8 cellular contexts compared by ENCODE assay signal in the genomic region with DNA sequence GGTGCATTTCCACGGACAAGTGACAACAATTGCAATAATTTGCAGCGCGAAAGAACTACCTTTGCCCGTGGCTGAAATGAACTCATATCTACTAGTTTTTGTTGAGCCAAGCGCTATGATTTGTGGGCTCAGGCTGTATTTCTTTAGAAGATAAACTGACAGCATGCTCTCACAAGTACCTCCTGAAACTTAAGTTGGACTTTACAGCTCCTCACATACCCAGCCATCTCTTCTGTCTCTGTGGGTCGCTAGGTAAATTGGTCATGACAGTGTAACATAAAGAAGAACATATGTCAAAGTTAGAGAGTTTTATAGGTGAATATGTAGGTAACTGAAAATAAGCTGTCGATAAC. TPM values are rescaled to one million over a fixed set of nuclear protein-coding genes. Genes with fewer than 3 reads are reported as not detected.
DNase-seq lines count a peak whose midpoint lies in the region; ATAC-seq, FAIRE-seq and TF ChIP-seq lines count a peak whose summit lies in the region.

No MANE protein-coding gene starts in this region.

- no peaks in the 10 kb centered on the region for H3K9me2 ChIP-seq in PC-3 (replicated peaks; ENCODE audit: low read length)

- FAIRE-seq in endothelial cell of umbilical vein (lab: Jason Lieb, UNC), result no peak

- H3K4me1 ChIP-seq in PC-3 (ENCODE audit: insufficient read depth, low read length) (peaks cover 8% of the 10 kb centered on the region; the same call in 1 of the 2 replicates), endothelial cell of umbilical vein (ENCODE audit: control insufficient read depth, extremely low read depth, insufficient read depth, low read length) (peaks cover 5% of the 10 kb centered on the region), osteoblast (ENCODE audit: insufficient read depth, low read length) (peaks cover 12% of the 10 kb centered on the region)

- DNase-seq in PC-3, result no peak
- DNase-seq in endothelial cell of umbilical vein (ENCODE audit: low read depth, low spot score), result no peak
- no peak for DNase-seq in osteoblast (ENCODE audit: insufficient read length, low spot score, missing footprints)
- no peak for DNase-seq in GF-D8 (lab: John Stamatoyannopoulos, UW)
- DNase-seq in ureter (ENCODE audit: low spot score), result no peak

- H3K27ac ChIP-seq in C4-2B (peak overlapping the region; percentile 82), PC-3 (ENCODE audit: low read length) (no peak overlapping the region), endothelial cell of umbilical vein (ENCODE audit: insufficient read depth, low read depth, low read length) (no peak overlapping the region), osteoblast (ENCODE audit: low read depth, low read length) (no peak overlapping the region)

- intact Hi-C loops in PC-3 (cut with micrococcal nuclease) (no loop called here), endothelial cell of umbilical vein (cut with micrococcal nuclease) (no loop called here)

- TF ChIP-seq CTCF in C4-2B (conservative IDR thresholded peaks at IDR 0.05) (no peak), PC-3 (conservative IDR thresholded peaks at IDR 0.05; ENCODE audit: low read depth, low read length) (no peak), endothelial cell of umbilical vein (IDR thresholded peaks at IDR 0.05; ENCODE audit: extremely low read depth in 1 of 2, insufficient read depth in 1 of 2, low read depth in 1 of 2, low read length in 2 of 2) (no peak), osteoblast (IDR thresholded peaks at IDR 0.05; ENCODE audit: extremely low read depth, low read depth, low read length) (no peak)

- peak overlapping the region; percentile 83 for H3K9ac ChIP-seq in PC-3 (ENCODE audit: low read length)
- peak overlapping the region; percentile 71 for H3K9ac ChIP-seq in endothelial cell of umbilical vein (replicated peaks; ENCODE audit: extremely low read depth, insufficient read depth, low read length)

- peak overlapping the region; percentile 99 for H2AFZ ChIP-seq in PC-3 (ENCODE audit: low read length)
- peak overlapping the region; percentile 99 for H2AFZ ChIP-seq in endothelial cell of umbilical vein (ENCODE audit: low read depth, low read length)
- peak overlapping the region; percentile 93 for H2AFZ ChIP-seq in osteoblast (ENCODE audit: low read length)

- CTCF ChIA-PET in PC-3 (lab: Charles Lee) (no interaction called here), endothelial cell of umbilical vein (lab: Charles Lee) (interaction anchor here (0.6 to 1.5 kb wide), 2 partner anchors 44 to 1120 kb away, joined by 3 to 4 read pairs; no protein-coding TSS in a partner anchor)

- dilution Hi-C loops in endothelial cell of umbilical vein (cut with MboI; ENCODE audit: extremely low pct_ligation_motif_present, low sequenced_read_pairs), result no loop called here

- BruUV-seq in PC-3 (replicated peaks; lab: Mats Ljungman, UMichigan) (TSS peak; percentile 45), endothelial cell of umbilical vein (replicated peaks; lab: Mats Ljungman, UMichigan) (TSS peak; percentile 16)

- ATAC-seq in GM21447 (IDR thresholded peaks at IDR 0.05; ENCODE audit: unreplicated experiment) (peak; percentile 16), PC-3 (peak; percentile 24), GM21423 (IDR thresholded peaks at IDR 0.05; ENCODE audit: unreplicated experiment) (no peak)

- H3F3A ChIP-seq in PC-3 (ENCODE audit: low read length, unreplicated experiment), result no peaks in the 10 kb centered on the region

- POLR2A ChIA-PET in PC-3 (lab: Charles Lee; ENCODE audit: unreplicated experiment) (no interaction called here), endothelial cell of umbilical vein (lab: Charles Lee) (no interaction called here)

- no peaks in the 10 kb centered on the region for H3K27me3 ChIP-seq in PC-3 (ENCODE audit: low read length)
- no peaks in the 10 kb centered on the region for H3K27me3 ChIP-seq in endothelial cell of umbilical vein (ENCODE audit: control insufficient read depth in 2 of 2, insufficient read depth in 2 of 2, low read length in 2 of 2)
- H3K27me3 ChIP-seq in osteoblast (ENCODE audit: insufficient read depth, low read length), result no peaks in the 10 kb centered on the region

- H3K4me2 ChIP-seq in PC-3 (ENCODE audit: low read length) (peak overlapping the region; percentile 94), endothelial cell of umbilical vein (ENCODE audit: insufficient read depth, low read length) (peak overlapping the region; percentile 70), osteoblast (ENCODE audit: insufficient read depth, low read length) (peak overlapping the region; percentile 91)

- H3K4me3 ChIP-seq in PC-3 (ENCODE audit: low read length), result peak overlapping the region; percentile 98
- peak overlapping the region; percentile 75 to 99 (median 92) for H3K4me3 ChIP-seq in endothelial cell of umbilical vein (replicated peaks in 1 of 3; ENCODE audit: insufficient read depth in 1 of 3, low read depth in 1 of 3, low read length in 3 of 3)
- peak overlapping the region; percentile 89 for H3K4me3 ChIP-seq in osteoblast (ENCODE audit: insufficient read depth, low read length)

- no peaks in the 10 kb centered on the region for H3K9me3 ChIP-seq in PC-3 (ENCODE audit: low read length)
- no peaks in the 10 kb centered on the region for H3K9me3 ChIP-seq in endothelial cell of umbilical vein (replicated peaks; ENCODE audit: control insufficient read depth, insufficient read depth, low read length)
- H3K9me3 ChIP-seq in osteoblast (ENCODE audit: low read depth, low read length), result no peaks in the 10 kb centered on the region

- H3K36me3 ChIP-seq in PC-3 (ENCODE audit: low read depth, low read length) (no peaks in the 10 kb centered on the region), endothelial cell of umbilical vein (ENCODE audit: control insufficient read depth in 2 of 2, extremely low read depth in 1 of 2, insufficient read depth in 2 of 2, low read length in 2 of 2) (peaks cover 0 to 6% of the 10 kb centered on the region in 2 experiments), osteoblast (ENCODE audit: insufficient read depth, low read length) (peaks cover 13% of the 10 kb centered on the region)

- H3K79me2 ChIP-seq in PC-3 (ENCODE audit: low read length), result peaks cover 22% of the 10 kb centered on the region
- peaks cover 6% of the 10 kb centered on the region for H3K79me2 ChIP-seq in endothelial cell of umbilical vein (ENCODE audit: control insufficient read depth, insufficient read depth, low read length)
- peaks cover 41% of the 10 kb centered on the region for H3K79me2 ChIP-seq in osteoblast (ENCODE audit: insufficient read depth, low read length)

- H4K20me1 ChIP-seq in PC-3 (ENCODE audit: low read length) (no peaks in the 10 kb centered on the region), endothelial cell of umbilical vein (replicated peaks; ENCODE audit: control insufficient read depth, extremely low read depth, insufficient read depth, low read length) (no peaks in the 10 kb centered on the region), osteoblast (ENCODE audit: insufficient read depth, low read length) (peaks cover 10% of the 10 kb centered on the region)

- H3K9me1 ChIP-seq in endothelial cell of umbilical vein (replicated peaks; ENCODE audit: control insufficient read depth, extremely low read depth, insufficient read depth, low read length), result peaks cover 3% of the 10 kb centered on the region

- no peak for TF ChIP-seq POLR2A in endothelial cell of umbilical vein (IDR thresholded peaks at IDR 0.05; ENCODE audit: low read depth, low read length)

TF ChIP-seq in endothelial cell of umbilical vein, 7 proteins besides CTCF, POLR2A, EP300 and RAD21:
- TF ChIP-seq EZH2 (IDR thresholded peaks at IDR 0.05; ENCODE audit: borderline replicate concordance, low read depth, low read length, severe bottlenecking), result no peak
- no peak for TF ChIP-seq POLR2AphosphoS5 (IDR thresholded peaks at IDR 0.05; ENCODE audit: insufficient read depth, low read depth, low read length)
- TF ChIP-seq MYC (IDR thresholded peaks at IDR 0.05; ENCODE audit: low read depth, low read length), result no peak

RNA-seq across cellular contexts. Expression of a gene that starts 0.8 kb away (rescaled TPM):
- total RNA-seq in PC-3 (2014; rRNA removed) (16.0 and 19.1 TPM in 2 replicates), endothelial cell of umbilical vein (33.1 and 41.1 TPM in 2 replicates), osteoblast (36.2 and 44.5 TPM in 2 replicates), ureter (30.4 TPM)
- polyA plus RNA-seq in endothelial cell of umbilical vein, result 11.0 and 12.1 TPM in 2 replicates
- polyA plus RNA-seq in endothelial cell of umbilical vein (2011; cell fraction: cytosol; rRNA removed), result 11.4 and 15.3 TPM in 2 replicates
- 21.1 and 22.9 TPM in 2 replicates for polyA plus RNA-seq in endothelial cell of umbilical vein (2011; cell fraction: nucleus; rRNA removed)
- polyA plus RNA-seq in endothelial cell of umbilical vein (2012), result 17.2 and 19.5 TPM in 2 replicates
- polyA minus RNA-seq in endothelial cell of umbilical vein, result 20.5 and 21.9 TPM in 2 replicates
- polyA minus RNA-seq in endothelial cell of umbilical vein (2011; cell fraction: cytosol; rRNA and poly(A)+ RNA removed), result 4.8 TPM
- 39.6 and 46.6 TPM in 2 replicates for polyA minus RNA-seq in endothelial cell of umbilical vein (2011; cell fraction: nucleus; rRNA and poly(A)+ RNA removed)

RNA-seq across cellular contexts. Expression of a gene that starts 53.3 kb away (rescaled TPM):
- total RNA-seq in PC-3 (2014; rRNA removed) (7.8 TPM in 2 replicates), endothelial cell of umbilical vein (16.6 and 17.5 TPM in 2 replicates), osteoblast (87.2 and 112 TPM in 2 replicates), ureter (49.1 TPM)
- polyA plus RNA-seq in endothelial cell of umbilical vein, result 13.1 and 19.4 TPM in 2 replicates
- 23.1 and 23.9 TPM in 2 replicates for polyA plus RNA-seq in endothelial cell of umbilical vein (2011; cell fraction: cytosol; rRNA removed)
- 8.0 and 10.7 TPM in 2 replicates for polyA plus RNA-seq in endothelial cell of umbilical vein (2011; cell fraction: nucleus; rRNA removed)
- 23.5 and 26.3 TPM in 2 replicates for polyA plus RNA-seq in endothelial cell of umbilical vein (2012)
- polyA minus RNA-seq in endothelial cell of umbilical vein, result 29.6 and 35.1 TPM in 2 replicates
- polyA minus RNA-seq in endothelial cell of umbilical vein (2011; cell fraction: cytosol; rRNA and poly(A)+ RNA removed), result not detected
- polyA minus RNA-seq in endothelial cell of umbilical vein (2011; cell fraction: nucleus; rRNA and poly(A)+ RNA removed), result 30.8 and 31.8 TPM in 2 replicates
